Comparison of ENCODE assay signal across 26 cellular contexts in the genomic region with DNA sequence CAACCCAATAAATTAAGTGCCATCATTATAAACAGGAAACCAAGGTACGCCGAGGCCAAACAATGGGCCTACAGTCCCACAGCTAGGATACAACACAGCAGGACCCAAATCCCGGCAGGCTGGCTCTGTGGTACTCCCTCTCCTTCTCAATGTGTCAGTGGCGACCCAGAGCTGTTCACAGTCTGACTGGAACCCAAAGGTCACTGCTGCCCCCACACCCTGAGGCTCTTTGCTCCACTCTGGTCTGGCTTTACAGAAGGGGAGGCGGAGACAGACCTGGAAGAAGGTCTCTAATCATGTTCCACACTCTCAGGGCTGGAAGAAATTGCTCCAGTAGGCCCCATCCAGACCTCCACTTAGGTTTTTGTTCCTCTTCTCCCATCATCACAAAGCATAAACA. TPM values are rescaled to one million over a fixed set of nuclear protein-coding genes. Genes with fewer than 3 reads are reported as not detected.
DNase-seq lines count a peak whose midpoint lies in the region; ATAC-seq, FAIRE-seq and TF ChIP-seq lines count a peak whose summit lies in the region.
"Had no signal": no experiment of that assay in that cellular context is flagged by ENCODE, and none has a peak within 500 bp of the region (broad histone marks: within the 10 kb centered on the region; RNA-seq: fewer than 3 reads in every experiment).

No MANE protein-coding gene starts in this region.

- DNase-seq in HepG2 (ENCODE audit: low spot score) (no peak), right lobe of liver (no peak), coronary artery (ENCODE audit: low spot score) (peak; percentile 50), osteoblast (ENCODE audit: insufficient read length, low spot score, missing footprints) (no peak), aorta (no peak), GM23248 (no peak), medulla oblongata (ENCODE audit: extremely low spot score) (no peak)
- DNase-seq in activated CD4-positive, alpha-beta T cell treated with anti-CD3 and anti-CD28 coated beads, Interleukin-2, amount 10 ng/mL, durations not matched to agents 7 days and 5 days = no peak
- DNase-seq: ACHN; AML-193; BE2C; Calu3; CD4-positive, alpha-beta T cell; CD8-positive, alpha-beta memory T cell; DMS53; DMS79 treated with DMSO at 0.1 percent for 48 hours; GF-D8; GOT3 had no signal

- in situ Hi-C loops in HepG2 (cut with HindIII; ENCODE audit: extremely low pct_ligation_motif_present, low pct_unique_long_range_greater_than_20kb) (no loop called here), GM23248 (cut with MboI) (no loop called here)

- no peak overlapping the region for H3K4me3 ChIP-seq in HepG2 (replicated peaks in 1 of 3; ENCODE audit: insufficient read depth in 1 of 3, low read depth in 2 of 3, low read length in 3 of 3)
- no peak overlapping the region for H3K4me3 ChIP-seq in right lobe of liver
- no peak overlapping the region for H3K4me3 ChIP-seq in coronary artery
- no peak overlapping the region for H3K4me3 ChIP-seq in osteoblast (ENCODE audit: insufficient read depth, low read length)
- no peak overlapping the region for H3K4me3 ChIP-seq in aorta (ENCODE audit: low read length in 2 of 2)
- H3K4me3 ChIP-seq in GM23248 = no peak overlapping the region
- H3K4me3 ChIP-seq: BLaER1 treated with 17β-estradiol and CSF1 and Interleukin-3, amounts not matched to agents 10 nM and 100 nM; HAP-1 had no signal

- H3K27ac Mint-ChIP-seq in activated CD4-positive, alpha-beta T cell treated with anti-CD3 and anti-CD28 coated beads, Interleukin-2, amount 10 ng/mL, durations not matched to agents 7 days and 5 days = no peak overlapping the region
- H3K27ac Mint-ChIP-seq: CD14-positive monocyte; CD4-positive, alpha-beta T cell; CD8-positive, alpha-beta memory T cell had no signal

- H4K20me1 ChIP-seq in HepG2 (ENCODE audit: insufficient read depth, low read length) (no peaks in the 10 kb centered on the region), osteoblast (ENCODE audit: insufficient read depth, low read length) (no peaks in the 10 kb centered on the region), GM23248 (ENCODE audit: insufficient read depth) (no peaks in the 10 kb centered on the region)
- H4K20me1 ChIP-seq: BLaER1 treated with 17β-estradiol and CSF1 and Interleukin-3, amounts not matched to agents 10 nM and 100 nM had no signal

- H3K4me3 Mint-ChIP-seq in activated CD4-positive, alpha-beta T cell treated with anti-CD3 and anti-CD28 coated beads, Interleukin-2, amount 10 ng/mL, durations not matched to agents 7 days and 5 days = no peak overlapping the region
- H3K4me3 Mint-ChIP-seq: CD14-positive monocyte; CD4-positive, alpha-beta T cell; CD8-positive, alpha-beta memory T cell had no signal

- TF ChIP-seq EP300 in HepG2 (IDR thresholded peaks at IDR 0.05; ENCODE audit: low read depth in 2 of 2, low read length in 2 of 2) = no peak
- no peak for TF ChIP-seq EP300 in HepG2 (CRISPR knock-in tag; IDR thresholded peaks at IDR 0.05; ENCODE audit: borderline replicate concordance)

- H3K27me3 ChIP-seq in HepG2 (ENCODE audit: control insufficient read depth in 1 of 2, insufficient read depth in 2 of 2, low read length in 2 of 2) (no peaks in the 10 kb centered on the region), right lobe of liver (no peaks in the 10 kb centered on the region), osteoblast (ENCODE audit: insufficient read depth, low read length) (no peaks in the 10 kb centered on the region), aorta (ENCODE audit: control insufficient read depth in 1 of 2, insufficient read depth in 2 of 2, low read length in 1 of 2) (no peaks in the 10 kb centered on the region), GM23248 (replicated peaks; ENCODE audit: insufficient read depth) (no peaks in the 10 kb centered on the region)
- H3K27me3 ChIP-seq: BE2C; BLaER1 treated with 17β-estradiol and CSF1 and Interleukin-3, amounts not matched to agents 10 nM and 100 nM had no signal

- FAIRE-seq in HepG2 (lab: Jason Lieb, UNC) = no peak
- FAIRE-seq: A204.1, GM12891, GM18507, H54 had no signal

- TF ChIP-seq CTCF in HepG2 (CRISPR knock-in tag; IDR thresholded peaks at IDR 0.05) (no peak), right lobe of liver (IDR thresholded peaks at IDR 0.05) (no peak), coronary artery (IDR thresholded peaks at IDR 0.05) (no peak), osteoblast (IDR thresholded peaks at IDR 0.05; ENCODE audit: extremely low read depth, low read depth, low read length) (no peak)

- H3K4me2 ChIP-seq in HepG2 (ENCODE audit: low read depth, low read length) (peak overlapping the region; percentile 38), osteoblast (ENCODE audit: insufficient read depth, low read length) (no peak overlapping the region), GM23248 (ENCODE audit: unreplicated experiment) (no peak overlapping the region)
- H3K4me2 ChIP-seq: BLaER1 treated with 17β-estradiol and CSF1 and Interleukin-3, amounts not matched to agents 10 nM and 100 nM had no signal

- ATAC-seq in HepG2 (peak; percentile 96), right lobe of liver (no peak), aorta (ENCODE audit: low FRiP score) (peak; percentile 42)

- no peaks in the 10 kb centered on the region; the same call in 1 of the 2 replicates for H3K9me2 ChIP-seq in GM23248 (ENCODE audit: insufficient read depth)

- H3K4me1 ChIP-seq in HepG2 (ENCODE audit: insufficient read depth, low read length) = peaks cover 33% of the 10 kb centered on the region
- H3K4me1 ChIP-seq in right lobe of liver = no peaks in the 10 kb centered on the region
- peaks cover 60% of the 10 kb centered on the region for H3K4me1 ChIP-seq in osteoblast (ENCODE audit: insufficient read depth, low read length)
- H3K4me1 ChIP-seq in aorta (ENCODE audit: control insufficient read depth in 1 of 2, insufficient read depth in 2 of 2, low read length in 2 of 2) = peaks cover 6 to 15% of the 10 kb centered on the region in 2 donors
- peaks cover 61% of the 10 kb centered on the region for H3K4me1 ChIP-seq in GM23248 (ENCODE audit: insufficient read depth)
- H3K4me1 ChIP-seq: BE2C; BLaER1 treated with 17β-estradiol and CSF1 and Interleukin-3, amounts not matched to agents 10 nM and 100 nM; HAP-1 had no signal

- no peaks in the 10 kb centered on the region for H3K79me2 ChIP-seq in HepG2 (ENCODE audit: insufficient read depth, low read length)
- no peaks in the 10 kb centered on the region for H3K79me2 ChIP-seq in osteoblast (ENCODE audit: insufficient read depth, low read length)
- no peaks in the 10 kb centered on the region for H3K79me2 ChIP-seq in GM23248 (ENCODE audit: insufficient read depth)

- intact Hi-C loops in HepG2 (cut with micrococcal nuclease; ENCODE audit: unreplicated experiment) = no loop called here
- intact Hi-C loops in right lobe of liver (cut with DNase I) = no loop called here
- intact Hi-C loops in aorta (cut with DNase I) = no loop called here

- H3K27me3 Mint-ChIP-seq in activated CD4-positive, alpha-beta T cell treated with anti-CD3 and anti-CD28 coated beads, Interleukin-2, amount 10 ng/mL, durations not matched to agents 7 days and 5 days = peaks cover 7% of the 10 kb centered on the region

- H2AFZ ChIP-seq in HepG2 (ENCODE audit: low read length) (no peak overlapping the region), osteoblast (ENCODE audit: low read length) (no peak overlapping the region), GM23248 (no peak overlapping the region)

- no peak for TF ChIP-seq RAD21 in HepG2 (CRISPR knock-in tag; IDR thresholded peaks at IDR 0.05)

- peaks cover 54% of the 10 kb centered on the region for H3F3A ChIP-seq in GM23248 (ENCODE audit: insufficient read depth)

- 33% methylated on average over 4 of the region's 5 CpGs for WGBS in HepG2 (ENCODE audit: low lambda C conversion rate)
- 86% methylated on average over 4 of the region's 5 CpGs for WGBS in right lobe of liver (ENCODE audit: insufficient coverage, low coverage, low lambda C conversion rate, missing lambda C conversion rate)
- WGBS in aorta, 2 donors = 96 to 98% methylated on average over 5 of the region's 5 CpGs
- WGBS in GM23248 (ENCODE audit: low coverage in 1 of 2, low lambda C conversion rate in 2 of 2, missing lambda C conversion rate in 2 of 2), 2 experiments = 96 to 98% methylated on average over 5 of the region's 5 CpGs

- H3K36me3 Mint-ChIP-seq in activated CD4-positive, alpha-beta T cell treated with anti-CD3 and anti-CD28 coated beads, Interleukin-2, amount 10 ng/mL, durations not matched to agents 7 days and 5 days (ENCODE audit: low read depth) = no peaks in the 10 kb centered on the region
- H3K36me3 Mint-ChIP-seq: CD14-positive monocyte; CD8-positive, alpha-beta memory T cell had no signal

- TF ChIP-seq POLR2A in HepG2 (IDR thresholded peaks at IDR 0.05; ENCODE audit: insufficient read depth in 1 of 2, low read depth in 2 of 2, low read length in 2 of 2) = no peak
- no peak for TF ChIP-seq POLR2A in right lobe of liver (IDR thresholded peaks at IDR 0.05)

- no peaks in the 10 kb centered on the region for H3K36me3 ChIP-seq in HepG2 (replicated peaks in 1 of 2; ENCODE audit: control insufficient read depth in 1 of 2, insufficient read depth in 2 of 2, low read length in 2 of 2)
- no peaks in the 10 kb centered on the region for H3K36me3 ChIP-seq in right lobe of liver
- H3K36me3 ChIP-seq in osteoblast (ENCODE audit: insufficient read depth, low read length) = no peaks in the 10 kb centered on the region
- no peaks in the 10 kb centered on the region for H3K36me3 ChIP-seq in aorta (ENCODE audit: control insufficient read depth in 1 of 2, insufficient read depth in 2 of 2, low read length in 1 of 2)
- no peaks in the 10 kb centered on the region for H3K36me3 ChIP-seq in GM23248 (ENCODE audit: low read depth)
- H3K36me3 ChIP-seq: BE2C; BLaER1 treated with 17β-estradiol and CSF1 and Interleukin-3, amounts not matched to agents 10 nM and 100 nM; HAP-1 had no signal

- no TSS peak for BruUV-seq in HepG2 (replicated peaks; lab: Mats Ljungman, UMichigan)

- no peaks in the 10 kb centered on the region for H3K9me3 Mint-ChIP-seq in activated CD4-positive, alpha-beta T cell treated with anti-CD3 and anti-CD28 coated beads, Interleukin-2, amount 10 ng/mL, durations not matched to agents 7 days and 5 days
- H3K9me3 Mint-ChIP-seq: CD4-positive, alpha-beta T cell had no signal

- H3K4me1 Mint-ChIP-seq in activated CD4-positive, alpha-beta T cell treated with anti-CD3 and anti-CD28 coated beads, Interleukin-2, amount 10 ng/mL, durations not matched to agents 7 days and 5 days = no peaks in the 10 kb centered on the region
- H3K4me1 Mint-ChIP-seq: CD14-positive monocyte; CD8-positive, alpha-beta memory T cell had no signal

- H3K27ac ChIP-seq in HepG2 (ENCODE audit: extremely low read length, insufficient read depth, low read length) = no peak overlapping the region
- H3K27ac ChIP-seq in right lobe of liver = no peak overlapping the region
- no peak overlapping the region for H3K27ac ChIP-seq in coronary artery
- peak overlapping the region; percentile 88 for H3K27ac ChIP-seq in osteoblast (ENCODE audit: low read depth, low read length)
- H3K27ac ChIP-seq in aorta (ENCODE audit: low read depth in 1 of 2, low read length in 2 of 2) = peak overlapping the region in 1 of 2 donors; percentile 75
- no peak overlapping the region for H3K27ac ChIP-seq in GM23248
- H3K27ac ChIP-seq: 22Rv1; BLaER1 treated with 17β-estradiol and CSF1 and Interleukin-3, amounts not matched to agents 10 nM and 100 nM had no signal

- no peak overlapping the region for H3K9ac ChIP-seq in HepG2 (ENCODE audit: insufficient read depth, low read depth, low read length)
- no peak overlapping the region for H3K9ac ChIP-seq in GM23248
- H3K9ac ChIP-seq: BLaER1 treated with 17β-estradiol and CSF1 and Interleukin-3, amounts not matched to agents 10 nM and 100 nM had no signal

- CTCF ChIA-PET in HepG2 (lab: Yijun Ruan, JAX; ENCODE audit: low intra/inter-chr PET ratio, low total read pairs) = no interaction called here
- CTCF ChIA-PET in activated CD4-positive, alpha-beta T cell treated with anti-CD3 and anti-CD28 coated beads, Interleukin-2, amount 10 ng/mL, durations not matched to agents 7 days and 5 days (lab: Charles Lee) = interaction anchor here (1.2 kb wide), 1 partner anchor 138 kb away, joined by 3 read pairs; no protein-coding TSS in a partner anchor

- H3K9me3 ChIP-seq in HepG2 (ENCODE audit: low read length) = no peaks in the 10 kb centered on the region
- no peaks in the 10 kb centered on the region for H3K9me3 ChIP-seq in right lobe of liver
- H3K9me3 ChIP-seq in osteoblast (ENCODE audit: low read depth, low read length) = no peaks in the 10 kb centered on the region
- H3K9me3 ChIP-seq in aorta (ENCODE audit: control insufficient read depth, low read length) = no peaks in the 10 kb centered on the region
- no peaks in the 10 kb centered on the region for H3K9me3 ChIP-seq in GM23248 (ENCODE audit: low read depth)
- H3K9me3 ChIP-seq: BE2C, HAP-1 had no signal

- POLR2A ChIA-PET in HepG2 (lab: Yijun Ruan, JAX) = interaction anchor here (1.0 to 1.3 kb wide), 2 partner anchors 9 to 48 kb away, joined by 3 to 4 read pairs; a partner anchor contains a TSS
- POLR2A ChIA-PET in activated CD4-positive, alpha-beta T cell treated with anti-CD3 and anti-CD28 coated beads, Interleukin-2, amount 10 ng/mL, durations not matched to agents 7 days and 5 days (lab: Charles Lee) = no interaction called here

RNA-seq across cellular contexts. Expression of a gene that starts 48.5 kb away (rescaled TPM):
- total RNA-seq in HepG2 (2016; rRNA removed; fragmentation: Illumina TruSeq; extraction: Trizol) = 6.1 and 6.2 TPM in 2 replicates
- 1.7 and 2.4 TPM in 2 replicates for total RNA-seq in HepG2 (2016; cell fraction: cytosol; rRNA removed; fragmentation: Illumina TruSeq; extraction: Trizol; ENCODE audit: low read depth)
- 5.4 and 5.9 TPM in 2 replicates for total RNA-seq in HepG2 (2016; cell fraction: insoluble cytoplasmic fraction; rRNA removed; fragmentation: Illumina TruSeq; extraction: Trizol)
- total RNA-seq in HepG2 (2016; cell fraction: membrane; rRNA removed; fragmentation: Illumina TruSeq; extraction: Trizol) = 4.3 and 4.7 TPM in 2 replicates
- total RNA-seq in HepG2 (2016; cell fraction: nucleus; rRNA removed; fragmentation: Illumina TruSeq; extraction: Trizol) = 3.8 and 6.4 TPM in 2 replicates
- polyA plus RNA-seq in HepG2 (2011; rRNA removed) = 6.1 and 7.1 TPM in 2 replicates
- polyA plus RNA-seq in HepG2 (2011; cell fraction: cytosol; rRNA removed) = 5.3 and 8.6 TPM in 2 replicates
- 4.5 and 4.6 TPM in 2 replicates for polyA plus RNA-seq in HepG2 (2011; cell fraction: nucleus; rRNA removed)
- 8.2 and 10.5 TPM in 2 replicates for polyA plus RNA-seq in HepG2 (2012)
- 1.5 and 2.2 TPM in 2 replicates for polyA plus RNA-seq in HepG2 (2016; cell fraction: cytosol; fragmentation: Illumina TruSeq; extraction: Trizol; ENCODE audit: low read depth)
- 6.6 and 6.8 TPM in 2 replicates for polyA plus RNA-seq in HepG2 (2016; cell fraction: insoluble cytoplasmic fraction; fragmentation: Illumina TruSeq; extraction: Trizol; ENCODE audit: low read depth)
- polyA plus RNA-seq in HepG2 (2016; cell fraction: membrane; fragmentation: Illumina TruSeq; extraction: Trizol; ENCODE audit: low read depth) = 3.0 and 3.5 TPM in 2 replicates
- polyA plus RNA-seq in HepG2 (2016; cell fraction: nucleus; fragmentation: Illumina TruSeq; extraction: Trizol; ENCODE audit: insufficient read depth, low read depth) = 3.4 and 4.0 TPM in 2 replicates
- polyA minus RNA-seq in HepG2 (2011; rRNA and poly(A)+ RNA removed; ENCODE audit: low replicate concordance) = 0.09 and 5.2 TPM in 2 replicates
- 3.3 and 4.0 TPM in 2 replicates for polyA minus RNA-seq in HepG2 (2011; cell fraction: cytosol; rRNA and poly(A)+ RNA removed)
- 4.4 and 9.5 TPM in 2 replicates for polyA minus RNA-seq in HepG2 (2011; cell fraction: nucleus; rRNA and poly(A)+ RNA removed)
- total RNA-seq in right lobe of liver = 10 to 100 TPM in 3 of 6 experiments, 1 to 10 TPM in 3; 3.0 to 24.0 (median 8.4) TPM
- 213 and 294 TPM in 2 replicates for total RNA-seq in osteoblast
- 1,000 to 10,000 TPM in 1 of 2 donors, 100 to 1,000 TPM in 1; 192 to 1,289 TPM for total RNA-seq in aorta
- 100 to 1,000 TPM; 347 to 416 TPM for polyA plus RNA-seq in aorta
- total RNA-seq in GM23248 (2014; rRNA removed; shearing (Covaris generic)) = 149 and 259 TPM in 2 replicates
- polyA plus RNA-seq in GM23248 (2016; fragmentation: Nextera tagmentation; extraction: Ambion mirVana) = 187 and 189 TPM in 2 replicates
- 1 to 10 TPM in 1 of 2 experiments, under 1 TPM in 1; 0.99 to 1.1 TPM for total RNA-seq in activated CD4-positive, alpha-beta T cell treated with anti-CD3 and anti-CD28 coated beads, Interleukin-2, amount 10 ng/mL, durations not matched to agents 7 days and 5 days

Comparison
In these comparisons a context has a peak if more than half of its experiments do, and no peak if none do; other contexts are left out.
1. ATAC-seq: peak in HepG2 (single experiment) and aorta (single experiment); none in right lobe of liver (0 of 4).